ENCODE assay signal across 16 cellular contexts in genomic region chr7:101373812-101374612, GRCh38. TPM values are rescaled to one million over a fixed set of nuclear protein-coding genes. Genes with fewer than 3 reads are reported as not detected.
DNase-seq lines count a peak whose midpoint lies in the region; ATAC-seq and TF ChIP-seq lines count a peak whose summit lies in the region.
"Had no signal": no experiment of that assay in that cellular context is flagged by ENCODE, and none has a peak within 500 bp of the region (broad histone marks: within the 10 kb centered on the region; RNA-seq: fewer than 3 reads in every experiment).

No MANE protein-coding gene starts in this region.

- peak; percentile 32 for DNase-seq in left cardiac atrium
- no peak for DNase-seq in heart right ventricle
- peak; percentile 37 for DNase-seq in WTC11 (ENCODE audit: low spot score)
- peak in 1 of 2 donors; percentile 44 for DNase-seq in left lung
- no peak for DNase-seq in NCI-H1092 (lab: John Stamatoyannopoulos, UW)
- no peak for DNase-seq in KG1 (lab: John Stamatoyannopoulos, UW)
- no peak for DNase-seq in NCI-H1930 (lab: John Stamatoyannopoulos, UW)
- DNase-seq in superior temporal gyrus (ENCODE audit: extremely low spot score): no peak
- DNase-seq: activated CD4-positive, alpha-beta T cell treated with anti-CD3 and anti-CD28 coated beads for 1 hour; activated naive CD8-positive, alpha-beta T cell treated with anti-CD3 and anti-CD28 coated beads for 36 hours; COR-L47; NCI-H226; stimulated activated CD4-positive, alpha-beta T cell treated with anti-CD3 and anti-CD28 coated beads, Interleukin-4, amount 100 ng/mL, for 1 hour had no signal

- peaks cover 0 to 52% (median 23%) of the 10 kb centered on the region in 7 donors for H3K27me3 ChIP-seq in heart right ventricle
- H3K27me3 ChIP-seq in left lung: peaks cover 0 to 33% of the 10 kb centered on the region in 2 donors

- WGBS in heart right ventricle, 2 donors: 58 to 62% methylated on average over 19 of the region's 19 CpGs

- no peaks in the 10 kb centered on the region for H3K27me3 Mint-ChIP-seq in WTC11 (ENCODE audit: low read depth)

- POLR2A ChIA-PET in WTC11 (lab: Charles Lee): no interaction called here

- H3K27ac ChIP-seq in heart right ventricle (no peak overlapping the region), left lung (no peak overlapping the region)

- CTCF ChIA-PET in WTC11 (lab: Charles Lee): interaction anchor here (0.9 to 5.0 kb wide), 2 partner anchors 37 to 188 kb away, joined by 3 to 31 read pairs; no protein-coding TSS in a partner anchor

- TF ChIP-seq CTCF in heart right ventricle (IDR thresholded peaks at IDR 0.05) (no peak), WTC11 (IDR thresholded peaks at IDR 0.05) (no peak), left lung (IDR thresholded peaks at IDR 0.05) (no peak)

- H3K36me3 Mint-ChIP-seq in WTC11: peaks cover 16% of the 10 kb centered on the region
- H3K36me3 Mint-ChIP-seq: activated naive CD8-positive, alpha-beta T cell treated with anti-CD3 and anti-CD28 coated beads for 36 hours had no signal

- H3K4me1 Mint-ChIP-seq in WTC11: peaks cover 21% of the 10 kb centered on the region
- H3K4me1 Mint-ChIP-seq: central memory CD8-positive, alpha-beta T cell had no signal

- no peak overlapping the region for H3K4me3 Mint-ChIP-seq in WTC11
- H3K4me3 Mint-ChIP-seq: activated naive CD8-positive, alpha-beta T cell treated with anti-CD3 and anti-CD28 coated beads for 36 hours; central memory CD8-positive, alpha-beta T cell; T-helper 1 cell treated with Interleukin-12 subunit alpha and Interleukin-12 subunit beta and Interleukin-4 antibody, amounts not matched to agents 30 μg/mL and 1 μg/mL, for 36 hours had no signal

- H3K9me3 ChIP-seq in heart right ventricle: no peaks in the 10 kb centered on the region
- no peaks in the 10 kb centered on the region for H3K9me3 ChIP-seq in left lung

- H3K36me3 ChIP-seq in heart right ventricle: no peaks in the 10 kb centered on the region
- H3K36me3 ChIP-seq in left lung: no peaks in the 10 kb centered on the region

- peaks cover 0 to 7% (median 0%) of the 10 kb centered on the region in 9 donors for H3K4me1 ChIP-seq in heart right ventricle
- peaks cover 0 to 8% of the 10 kb centered on the region in 2 donors for H3K4me1 ChIP-seq in left lung

- H3K4me3 ChIP-seq in heart right ventricle: no peak overlapping the region
- no peak overlapping the region for H3K4me3 ChIP-seq in left lung

- intact Hi-C loops in left cardiac atrium (cut with DNase I): no loop called here
- intact Hi-C loops in heart right ventricle (cut with DNase I): no loop called here
- intact Hi-C loops in left lung (cut with DNase I): no loop called here

- H3K27ac Mint-ChIP-seq in WTC11: peak overlapping the region; percentile 29
- H3K27ac Mint-ChIP-seq: activated naive CD8-positive, alpha-beta T cell treated with anti-CD3 and anti-CD28 coated beads for 36 hours; T-helper 1 cell treated with Interleukin-12 subunit alpha and Interleukin-12 subunit beta and Interleukin-4 antibody, amounts not matched to agents 30 μg/mL and 1 μg/mL, for 36 hours had no signal

- H3K9me3 Mint-ChIP-seq in WTC11: no peaks in the 10 kb centered on the region
- H3K9me3 Mint-ChIP-seq: activated naive CD8-positive, alpha-beta T cell treated with anti-CD3 and anti-CD28 coated beads for 36 hours; central memory CD8-positive, alpha-beta T cell; T-helper 1 cell treated with Interleukin-12 subunit alpha and Interleukin-12 subunit beta and Interleukin-4 antibody, amounts not matched to agents 30 μg/mL and 1 μg/mL, for 36 hours had no signal

- ATAC-seq in left cardiac atrium: peak; percentile 23 to 41
- ATAC-seq in heart right ventricle: no peak
- no peak for ATAC-seq in WTC11
- ATAC-seq in left lung: peak; percentile 90
- ATAC-seq: right cardiac atrium had no signal

TF ChIP-seq in WTC11, 78 proteins besides CTCF, POLR2A, EP300 and RAD21:
- no peak for TF ChIP-seq MXD4 (CRISPR knock-in tag; IDR thresholded peaks at IDR 0.05; ENCODE audit: borderline replicate concordance)
- no peak for TF ChIP-seq NFYB (CRISPR knock-in tag; conservative IDR thresholded peaks at IDR 0.05; ENCODE audit: low read depth)
- no peak for TF ChIP-seq CBFB (CRISPR knock-in tag; IDR thresholded peaks at IDR 0.05; ENCODE audit: low read depth)
- TF ChIP-seq ATF1 (CRISPR knock-in tag; IDR thresholded peaks at IDR 0.05): no peak

RNA-seq across cellular contexts. Expression of gene COL26A1, which starts 11.3 kb away (rescaled TPM):
- total RNA-seq in left cardiac atrium (not detected), heart right ventricle (under 1 TPM in 1 of 10 donors, not detected in 9; 0.50 TPM), WTC11 (2021) (64.4 to 70.9 TPM (median 67.0 TPM) in 3 replicates), left lung (under 1 TPM in 1 of 2 donors, not detected in 1; 0.76 TPM)
- under 1 TPM in 1 of 2 donors, not detected in 1; 0.07 TPM for polyA plus RNA-seq in heart right ventricle
- total RNA-seq: activated naive CD8-positive, alpha-beta T cell treated with anti-CD3 and anti-CD28 coated beads for 36 hours had no signal

RNA-seq across cellular contexts. Expression of gene IFT22, which starts 52.4 kb away (rescaled TPM):
- total RNA-seq in left cardiac atrium (10 to 100 TPM; 15.7 to 17.0 TPM), heart right ventricle (10 to 100 TPM; 19.9 to 44.1 (median 32.5) TPM), WTC11 (2021) (13.7 to 16.6 TPM (median 15.5 TPM) in 3 replicates), left lung (10 to 100 TPM; 18.8 to 27.4 TPM)
- 10 to 100 TPM; 11.3 to 37.9 TPM for polyA plus RNA-seq in heart right ventricle

Comparison
In these comparisons a context has a peak if more than half of its experiments do, and no peak if none do; other contexts are left out.
1. ATAC-seq: peak in left cardiac atrium (2 of 2) and left lung (single experiment); none in heart right ventricle (0 of 8) and WTC11 (single experiment).
2. DNase-seq: peak in left cardiac atrium (single experiment) and WTC11 (single experiment); none in heart right ventricle (0 of 2), NCI-H1092 (single experiment), KG1 (single experiment), NCI-H1930 (0 of 2) and superior temporal gyrus (single experiment).
3. RNA of gene COL26A1, which starts 11.3 kb away (total RNA-seq): 64.4 to 70.9 TPM in WTC11; 0.76 TPM in left lung, 0.50 TPM in heart right ventricle and not detected in left cardiac atrium; every median in the first group is over 10 times any median in the second.